In genomic region chr5:84436866-84437265, GRCh38 we compare ENCODE assay signal across 1 cellular context.
TF ChIP-seq lines count a peak whose summit lies in the region.

No MANE protein-coding gene starts in this region.

TF ChIP-seq in GM12878, 131 proteins besides CTCF, POLR2A, EP300 and RAD21:
- TF ChIP-seq USF1 (IDR thresholded peaks at IDR 0.05; ENCODE audit: borderline replicate concordance, extremely low read length, insufficient read depth, low read depth, low read length) = no peak
- no peak for TF ChIP-seq ZZZ3 (IDR thresholded peaks at IDR 0.05; ENCODE audit: control insufficient read depth, insufficient read length, low read depth)
- no peak for TF ChIP-seq PAX5 (IDR thresholded peaks at IDR 0.05; ENCODE audit: borderline replicate concordance, low read depth, low read length)
- TF ChIP-seq BRCA1 (IDR thresholded peaks at IDR 0.05; ENCODE audit: low read depth, low read length) = no peak
- TF ChIP-seq USF2 (IDR thresholded peaks at IDR 0.05; ENCODE audit: borderline replicate concordance, low read depth, low read length) = no peak
- no peak for TF ChIP-seq SRF (IDR thresholded peaks at IDR 0.05; ENCODE audit: low read depth in 2 of 2, low read length in 2 of 2)
- TF ChIP-seq E4F1 (IDR thresholded peaks at IDR 0.05; ENCODE audit: borderline replicate concordance, partially characterized antibody) = no peak
- TF ChIP-seq CREB1 (IDR thresholded peaks at IDR 0.05; ENCODE audit: low read depth) = no peak
- TF ChIP-seq PAX8 (IDR thresholded peaks at IDR 0.05) = no peak
- TF ChIP-seq STAT1 (conservative IDR thresholded peaks at IDR 0.05) = no peak
- TF ChIP-seq MEF2A (IDR thresholded peaks at IDR 0.05; ENCODE audit: insufficient read depth, low read depth, low read length) = no peak
- TF ChIP-seq KDM1A (IDR thresholded peaks at IDR 0.05; ENCODE audit: borderline replicate concordance) = no peak
- TF ChIP-seq E2F4 (IDR thresholded peaks at IDR 0.05; ENCODE audit: low read depth, low read length) = no peak
- TF ChIP-seq HSF1 (IDR thresholded peaks at IDR 0.05; ENCODE audit: low read depth, low read length) = no peak
- no peak for TF ChIP-seq EZH2 (IDR thresholded peaks at IDR 0.05; ENCODE audit: borderline replicate concordance, control insufficient read depth, low read depth, low read length)
- no peak for TF ChIP-seq SPI1 (IDR thresholded peaks at IDR 0.05; ENCODE audit: borderline replicate concordance, insufficient read depth, low read depth, low read length)
